ENCODE assay signal across 1 cellular context in genomic region chr2:99395589-99396130, GRCh38.
TF ChIP-seq lines count a peak whose summit lies in the region.

No MANE protein-coding gene starts in this region.

TF ChIP-seq in HepG2, 621 proteins besides CTCF, POLR2A, EP300 and RAD21:
- no peak for TF ChIP-seq ZNF670 (CRISPR knock-in tag; IDR thresholded peaks at IDR 0.05; ENCODE audit: borderline replicate concordance)
- TF ChIP-seq ZNF280D (CRISPR knock-in tag; IDR thresholded peaks at IDR 0.05) = no peak
- no peak for TF ChIP-seq ZSCAN12 (CRISPR knock-in tag; IDR thresholded peaks at IDR 0.05)
- TF ChIP-seq, protein P1, sequence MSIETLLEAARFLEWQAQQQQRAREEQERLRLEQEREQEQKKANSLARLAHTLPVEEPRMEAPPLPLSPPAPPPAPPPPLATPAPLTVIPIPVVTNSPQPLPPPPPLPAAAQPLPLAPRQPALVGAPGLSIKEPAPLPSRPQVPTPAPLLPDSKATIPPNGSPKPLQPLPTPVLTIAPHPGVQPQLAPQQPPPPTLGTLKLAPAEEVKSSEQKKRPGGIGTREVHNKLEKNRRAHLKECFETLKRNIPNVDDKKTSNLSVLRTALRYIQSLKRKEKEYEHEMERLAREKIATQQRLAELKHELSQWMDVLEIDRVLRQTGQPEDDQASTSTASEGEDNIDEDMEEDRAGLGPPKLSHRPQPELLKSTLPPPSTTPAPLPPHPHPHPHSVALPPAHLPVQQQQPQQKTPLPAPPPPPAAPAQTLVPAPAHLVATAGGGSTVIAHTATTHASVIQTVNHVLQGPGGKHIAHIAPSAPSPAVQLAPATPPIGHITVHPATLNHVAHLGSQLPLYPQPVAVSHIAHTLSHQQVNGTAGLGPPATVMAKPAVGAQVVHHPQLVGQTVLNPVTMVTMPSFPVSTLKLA (IDR thresholded peaks at IDR 0.05) = no peak
- TF ChIP-seq, protein P2, sequence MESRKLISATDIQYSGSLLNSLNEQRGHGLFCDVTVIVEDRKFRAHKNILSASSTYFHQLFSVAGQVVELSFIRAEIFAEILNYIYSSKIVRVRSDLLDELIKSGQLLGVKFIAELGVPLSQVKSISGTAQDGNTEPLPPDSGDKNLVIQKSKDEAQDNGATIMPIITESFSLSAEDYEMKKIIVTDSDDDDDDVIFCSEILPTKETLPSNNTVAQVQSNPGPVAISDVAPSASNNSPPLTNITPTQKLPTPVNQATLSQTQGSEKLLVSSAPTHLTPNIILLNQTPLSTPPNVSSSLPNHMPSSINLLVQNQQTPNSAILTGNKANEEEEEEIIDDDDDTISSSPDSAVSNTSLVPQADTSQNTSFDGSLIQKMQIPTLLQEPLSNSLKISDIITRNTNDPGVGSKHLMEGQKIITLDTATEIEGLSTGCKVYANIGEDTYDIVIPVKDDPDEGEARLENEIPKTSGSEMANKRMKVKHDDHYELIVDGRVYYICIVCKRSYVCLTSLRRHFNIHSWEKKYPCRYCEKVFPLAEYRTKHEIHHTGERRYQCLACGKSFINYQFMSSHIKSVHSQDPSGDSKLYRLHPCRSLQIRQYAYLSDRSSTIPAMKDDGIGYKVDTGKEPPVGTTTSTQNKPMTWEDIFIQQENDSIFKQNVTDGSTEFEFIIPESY (CRISPR knock-in tag; IDR thresholded peaks at IDR 0.05) = no peak
- TF ChIP-seq IRX3 (CRISPR knock-in tag; IDR thresholded peaks at IDR 0.05; ENCODE audit: borderline replicate concordance, low read depth) = no peak
- TF ChIP-seq GATAD1 (CRISPR knock-in tag; IDR thresholded peaks at IDR 0.05) = no peak
- TF ChIP-seq HNRNPK (IDR thresholded peaks at IDR 0.05; ENCODE audit: low read depth, low read length, poor library complexity, severe bottlenecking) = no peak
- TF ChIP-seq BCL3 (CRISPR knock-in tag; IDR thresholded peaks at IDR 0.05) = 0 out of 2 replicates have a peak, but pooled peaks have one; percentile 50
- no peak for TF ChIP-seq ELF1 (CRISPR knock-in tag; IDR thresholded peaks at IDR 0.05)
- peak; percentile 49; the same call in 1 of the 2 replicates for TF ChIP-seq POLR2G (IDR thresholded peaks at IDR 0.05; ENCODE audit: low read depth, low read length)
- no peak for TF ChIP-seq DMAP1 (CRISPR knock-in tag; IDR thresholded peaks at IDR 0.05)
- TF ChIP-seq ZNF737 (CRISPR knock-in tag; IDR thresholded peaks at IDR 0.05; ENCODE audit: borderline replicate concordance) = 0 out of 2 replicates have a peak, but pooled peaks have one; percentile 38
- TF ChIP-seq HIVEP1 (CRISPR knock-in tag; IDR thresholded peaks at IDR 0.05) = no peak
- TF ChIP-seq ZNF547 (CRISPR knock-in tag; IDR thresholded peaks at IDR 0.05) = 0 out of 2 replicates have a peak, but pooled peaks have one; percentile 37
- TF ChIP-seq TP53 (CRISPR knock-in tag; conservative IDR thresholded peaks at IDR 0.05) = no peak
- no peak for TF ChIP-seq BATF2 (CRISPR knock-in tag; IDR thresholded peaks at IDR 0.05)
TF ChIP-seq in HepG2: peak in this region for 4.
